35 cellular contexts compared by ENCODE assay signal in the genomic region with DNA sequence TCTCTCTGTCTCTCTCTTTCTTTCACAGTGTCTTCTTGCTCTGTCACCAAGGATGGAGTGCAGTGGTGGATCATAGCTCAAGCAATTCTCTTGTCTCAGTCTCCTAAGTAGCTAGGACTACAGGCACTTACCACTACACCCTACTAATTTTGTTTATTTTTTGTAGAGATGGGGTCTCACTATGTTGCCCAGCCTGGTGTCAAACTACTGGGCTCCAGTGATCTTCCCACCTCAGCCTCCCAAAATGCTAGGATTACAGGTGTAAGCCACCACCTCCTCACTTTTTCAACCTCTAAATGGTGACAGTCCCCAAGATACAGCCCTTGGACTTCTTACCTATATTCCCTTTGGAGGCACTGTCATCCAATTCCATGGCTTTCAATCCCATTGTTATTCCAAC.
"Had no signal": no experiment of that assay in that cellular context is flagged by ENCODE, and none has a peak within 500 bp of the region (broad histone marks: within the 10 kb centered on the region; RNA-seq: fewer than 3 reads in every experiment).

No MANE protein-coding gene starts in this region.

- H3K27me3 ChIP-seq: MG63 had no signal

- H3K36me3 ChIP-seq: MG63 had no signal

- H3K9me3 ChIP-seq: MG63 had no signal

- H3K4me3 ChIP-seq: MG63 had no signal

- DNase-seq: Karpas-422, Kasumi-1, MG63, MM.1S, MV-4-11, NCI-H1048, NCI-H1092, NCI-H1092 treated with DMSO at 0.1 percent for 48 hours, NCI-H1105, NCI-H1105 treated with DMSO at 0.1 percent for 48 hours, NCI-H1417, NCI-H1417 treated with DMSO at 0.1 percent for 48 hours, NCI-H1436, NCI-H1436 treated with DMSO at 0.1 percent for 48 hours, NCI-H146, NCI-H1694, NCI-H1694 treated with DMSO at 0.1 percent for 48 hours, NCI-H187, NCI-H187 treated with DMSO at 0.1 percent for 48 hours, NCI-H1930, NCI-H2029, NCI-H2029 treated with DMSO at 0.1 percent for 48 hours, NCI-H2081, NCI-H2081 treated with DMSO at 0.1 percent for 48 hours, NCI-H2107, NCI-H2171, NCI-H2171 treated with DMSO at 0.1 percent for 48 hours, NCI-H2227 treated with DMSO at 0.1 percent for 48 hours, NCI-H226, NCI-H345, NCI-H446, NCI-H446 treated with DMSO at 0.1 percent for 48 hours, NCI-H510A, NCI-H510A treated with DMSO at 0.1 percent for 48 hours, NCI-H524 had no signal
